24 cellular contexts compared by ENCODE assay signal in the genomic region with DNA sequence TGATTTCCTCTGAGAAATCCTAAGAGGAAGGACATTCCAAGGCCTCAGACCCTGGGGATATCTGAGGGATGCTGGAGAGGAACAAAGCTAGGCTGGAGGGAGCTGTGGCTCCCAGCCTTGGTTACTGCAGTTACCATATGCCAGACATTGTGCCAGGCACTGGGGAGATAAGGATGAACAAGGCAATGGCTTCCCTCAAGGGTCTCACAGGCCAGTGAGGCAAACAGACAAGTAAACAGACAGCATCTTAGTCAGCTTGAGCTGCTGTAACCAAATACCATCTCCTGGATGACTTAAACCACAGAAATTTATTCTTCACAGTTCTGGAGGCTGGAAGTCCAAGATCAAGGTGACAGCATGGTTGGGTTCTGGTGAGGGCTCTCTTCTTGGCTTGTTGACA.
DNase-seq lines count a peak whose midpoint lies in the region; ATAC-seq, FAIRE-seq and TF ChIP-seq lines count a peak whose summit lies in the region.
"Had no signal": no experiment of that assay in that cellular context is flagged by ENCODE, and none has a peak within 500 bp of the region (broad histone marks: within the 10 kb centered on the region; RNA-seq: fewer than 3 reads in every experiment).

No MANE protein-coding gene starts in this region.

- FAIRE-seq in urothelium cell line (lab: Jason Lieb, UNC) = no peak
- FAIRE-seq: GM12891, H1 had no signal

- H2AFZ ChIP-seq in hepatocyte = peak overlapping the region; percentile 13

- H3K27me3 ChIP-seq in hepatocyte (no peaks in the 10 kb centered on the region), MG63 (no peaks in the 10 kb centered on the region)
- H3K27me3 ChIP-seq: Peyer's patch had no signal

- H3K4me1 ChIP-seq in hepatocyte (ENCODE audit: insufficient read depth) = no peaks in the 10 kb centered on the region
- H3K4me1 ChIP-seq: Peyer's patch, SJSA1 had no signal

- H3K9me2 ChIP-seq in hepatocyte (replicated peaks; ENCODE audit: insufficient read depth) = no peaks in the 10 kb centered on the region

- H4K20me1 ChIP-seq in hepatocyte (ENCODE audit: insufficient read depth, poor library complexity, severe bottlenecking) = no peaks in the 10 kb centered on the region

- TF ChIP-seq CTCF in hepatocyte (IDR thresholded peaks at IDR 0.05; ENCODE audit: poor library complexity) = no peak

- H3K36me3 ChIP-seq in hepatocyte (replicated peaks; ENCODE audit: insufficient read depth, low read depth) = no peaks in the 10 kb centered on the region
- no peaks in the 10 kb centered on the region for H3K36me3 ChIP-seq in MG63
- H3K36me3 ChIP-seq: Peyer's patch, SJSA1 had no signal

- no peak overlapping the region for H3K4me3 ChIP-seq in hepatocyte
- no peak overlapping the region for H3K4me3 ChIP-seq in MG63
- H3K4me3 ChIP-seq: Peyer's patch, SJSA1 had no signal

- H3K9me3 ChIP-seq in hepatocyte (ENCODE audit: low read depth) (no peaks in the 10 kb centered on the region), MG63 (no peaks in the 10 kb centered on the region)
- H3K9me3 ChIP-seq: Peyer's patch, SJSA1 had no signal

- DNase-seq in HT1080 (ENCODE audit: low read depth) (peak; percentile 18), amniotic epithelial cell (ENCODE audit: low read depth) (peak; percentile 7), hepatocyte (ENCODE audit: low spot score) (no peak), urothelium cell line (ENCODE audit: low spot score) (peak; percentile 21), MG63 (no peak), NCI-H1092 treated with DMSO at 0.1 percent for 48 hours (lab: John Stamatoyannopoulos, UW) (no peak)
- DNase-seq: CD4-positive, CD25-positive, alpha-beta regulatory T cell; Kasumi-1; MM.1S; NCI-H1048; NCI-H1436; NCI-H187 treated with DMSO at 0.1 percent for 48 hours; NCI-H2107; NCI-H2227 treated with DMSO at 0.1 percent for 48 hours; NCI-H510A treated with DMSO at 0.1 percent for 48 hours; NCI-H748 treated with DMSO at 0.1 percent for 48 hours; NK-92 treated with Interleukin-12 subunit alpha and Interleukin-12 subunit beta, amount 100 ng/mL, for 24 hours; Peyer's patch had no signal

- ATAC-seq in HG02678 (IDR thresholded peaks at IDR 0.05; ENCODE audit: unreplicated experiment) = no peak
- ATAC-seq: HCT116, Right ventricle myocardium inferior had no signal

- H3K4me2 ChIP-seq in hepatocyte = no peak overlapping the region

- H3K27ac ChIP-seq in hepatocyte = no peak overlapping the region
- H3K27ac ChIP-seq: Peyer's patch, SJSA1 had no signal

- no peaks in the 10 kb centered on the region for H3K79me2 ChIP-seq in hepatocyte

Comparison
In these comparisons a context has a peak if more than half of its experiments do, and no peak if none do; other contexts are left out.
1. DNase-seq: peak in HT1080 (single experiment), amniotic epithelial cell (single experiment) and urothelium cell line (single experiment); none in hepatocyte (single experiment), MG63 (single experiment) and NCI-H1092 treated with DMSO at 0.1 percent for 48 hours (single experiment).